Comparison of ENCODE assay signal across 20 cellular contexts in the genomic region with DNA sequence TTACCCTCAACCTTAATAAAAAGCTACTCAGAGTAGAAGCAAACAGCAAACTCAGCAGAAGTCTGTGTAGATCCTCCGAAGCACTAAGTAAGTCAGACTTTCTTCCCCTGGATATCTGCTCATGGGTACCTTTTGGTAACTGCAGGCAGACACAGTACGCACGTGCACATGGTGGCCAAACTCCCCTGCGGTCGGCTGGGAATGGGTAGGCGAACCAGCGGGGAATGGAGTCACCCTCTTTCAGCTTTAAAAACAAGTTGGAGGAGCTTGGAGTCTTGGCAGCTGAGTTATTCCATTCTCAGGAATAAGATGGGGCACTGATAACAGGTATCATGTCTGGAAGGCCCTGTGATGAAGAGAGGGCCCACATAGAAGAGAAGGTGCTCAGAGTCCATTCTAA. TPM values are rescaled to one million over a fixed set of nuclear protein-coding genes. Genes with fewer than 3 reads are reported as not detected.
DNase-seq lines count a peak whose midpoint lies in the region; ATAC-seq and TF ChIP-seq lines count a peak whose summit lies in the region.
"Had no signal": no experiment of that assay in that cellular context is flagged by ENCODE, and none has a peak within 500 bp of the region (broad histone marks: within the 10 kb centered on the region; RNA-seq: fewer than 3 reads in every experiment).

No MANE protein-coding gene starts in this region.

- no peak overlapping the region for H3K4me3 ChIP-seq in smooth muscle cell
- H3K4me3 ChIP-seq: GM12878 had no signal

- H4K20me1 ChIP-seq in smooth muscle cell (ENCODE audit: low read depth) = no peaks in the 10 kb centered on the region

- CTCF ChIA-PET in RWPE1 (lab: Yijun Ruan, JAX) = interaction anchor here (1.5 kb wide), 1 partner anchor 182 kb away, joined by 4 read pairs; no protein-coding TSS in a partner anchor

- DNase-seq in activated effector memory CD4-positive, alpha-beta T cell treated with anti-CD3 and anti-CD28 coated beads, Interleukin-2, amount 50 U/mL, for 16 hours = peak; percentile 33
- no peak for DNase-seq in activated effector memory CD4-positive, alpha-beta T cell treated with Interleukin-2 at 50 U/mL for 16 hours
- no peak for DNase-seq in RWPE1 (ENCODE audit: low spot score)
- peak; percentile 33 for DNase-seq in mesenteric fat pad (ENCODE audit: low spot score)
- no peak for DNase-seq in smooth muscle cell (lab: John Stamatoyannopoulos, UW; ENCODE audit: unreplicated experiment)
- no peak for DNase-seq in SKM-1 treated with dmso at 0.1 percent for 144 hours (lab: John Stamatoyannopoulos, UW; ENCODE audit: unreplicated experiment)
- no peak for DNase-seq in left lobe of liver (ENCODE audit: low spot score)
- DNase-seq: DMS 273 treated with DMSO at 0.1 percent for 48 hours; DND-41; H7; Kasumi-1; NCI-H1436; NCI-H1930; NCI-H226; NCI-H524; NCI-H774; NK-92 treated with Interleukin-12 subunit alpha and Interleukin-12 subunit beta, amount 100 ng/mL, for 24 hours had no signal

- no peaks in the 10 kb centered on the region for H3K79me2 ChIP-seq in smooth muscle cell (ENCODE audit: low read depth)

- H3K4me1 ChIP-seq in smooth muscle cell (ENCODE audit: low read depth) = peaks cover 7% of the 10 kb centered on the region

- H3K9ac ChIP-seq in smooth muscle cell (ENCODE audit: low read depth) = no peak overlapping the region

- H3K27ac ChIP-seq in RWPE1 (peak overlapping the region; percentile 9; the same call in 1 of the 2 replicates), smooth muscle cell (ENCODE audit: low read depth) (no peak overlapping the region)

- no peak for ATAC-seq in left lobe of liver
- ATAC-seq: GM12878, SK-N-SH treated with all-trans-retinoic acid at 6 μM for 48 hours had no signal

- no peak for TF ChIP-seq CTCF in RWPE1 (conservative IDR thresholded peaks at IDR 0.05; ENCODE audit: low read depth)
- no peak for TF ChIP-seq CTCF in smooth muscle cell (IDR thresholded peaks at IDR 0.05; ENCODE audit: borderline replicate concordance, insufficient read depth, poor library complexity, severe bottlenecking)

- 96% methylated on average over 7 of the region's 7 CpGs for WGBS in smooth muscle cell (ENCODE audit: low lambda C conversion rate)

- no peak overlapping the region for H3K4me2 ChIP-seq in smooth muscle cell

- no peaks in the 10 kb centered on the region for H3K27me3 ChIP-seq in smooth muscle cell (ENCODE audit: low read depth)

- POLR2A ChIA-PET in RWPE1 (lab: Yijun Ruan, JAX; ENCODE audit: low non-redundant PET) = interaction anchor here (0.6 kb wide), 1 partner anchor 32 kb away, joined by 5 read pairs; no protein-coding TSS in a partner anchor

- no peak overlapping the region for H2AFZ ChIP-seq in smooth muscle cell (ENCODE audit: low read depth)

- peaks cover 18% of the 10 kb centered on the region for H3F3A ChIP-seq in smooth muscle cell (ENCODE audit: low read depth)

- H3K9me3 ChIP-seq in smooth muscle cell (replicated peaks; ENCODE audit: low read depth) = no peaks in the 10 kb centered on the region
- H3K9me3 ChIP-seq: Caco-2 had no signal

- no peaks in the 10 kb centered on the region for H3K36me3 ChIP-seq in smooth muscle cell (ENCODE audit: low read depth)

RNA-seq across cellular contexts. Expression of gene CYB561, which starts 16.3 kb away (rescaled TPM):
- total RNA-seq in mesenteric fat pad (26.7 TPM), smooth muscle cell (13.6 and 16.5 TPM in 2 replicates), left lobe of liver (22.4 TPM)
- polyA plus RNA-seq in smooth muscle cell = 24.9 and 40.7 TPM in 2 replicates

RNA-seq across cellular contexts. Expression of gene ACE, which starts 47.1 kb away (rescaled TPM):
- 14.1 TPM for total RNA-seq in mesenteric fat pad
- total RNA-seq in smooth muscle cell = 0.94 and 1.5 TPM in 2 replicates
- polyA plus RNA-seq in smooth muscle cell = 0.48 and 2.0 TPM in 2 replicates
- total RNA-seq in left lobe of liver = 1.0 TPM
- polyA plus RNA-seq: GM12878 had no signal

Comparison
In these comparisons a context has a peak if more than half of its experiments do, and no peak if none do; other contexts are left out.
1. DNase-seq: peak in activated effector memory CD4-positive, alpha-beta T cell treated with anti-CD3 and anti-CD28 coated beads, Interleukin-2, amount 50 U/mL, for 16 hours (single experiment) and mesenteric fat pad (single experiment); none in activated effector memory CD4-positive, alpha-beta T cell treated with Interleukin-2 at 50 U/mL for 16 hours (single experiment), RWPE1 (single experiment), smooth muscle cell (single experiment), SKM-1 treated with dmso at 0.1 percent for 144 hours (single experiment) and left lobe of liver (single experiment).